Comparison of ENCODE assay signal across 9 cellular contexts in the genomic region with DNA sequence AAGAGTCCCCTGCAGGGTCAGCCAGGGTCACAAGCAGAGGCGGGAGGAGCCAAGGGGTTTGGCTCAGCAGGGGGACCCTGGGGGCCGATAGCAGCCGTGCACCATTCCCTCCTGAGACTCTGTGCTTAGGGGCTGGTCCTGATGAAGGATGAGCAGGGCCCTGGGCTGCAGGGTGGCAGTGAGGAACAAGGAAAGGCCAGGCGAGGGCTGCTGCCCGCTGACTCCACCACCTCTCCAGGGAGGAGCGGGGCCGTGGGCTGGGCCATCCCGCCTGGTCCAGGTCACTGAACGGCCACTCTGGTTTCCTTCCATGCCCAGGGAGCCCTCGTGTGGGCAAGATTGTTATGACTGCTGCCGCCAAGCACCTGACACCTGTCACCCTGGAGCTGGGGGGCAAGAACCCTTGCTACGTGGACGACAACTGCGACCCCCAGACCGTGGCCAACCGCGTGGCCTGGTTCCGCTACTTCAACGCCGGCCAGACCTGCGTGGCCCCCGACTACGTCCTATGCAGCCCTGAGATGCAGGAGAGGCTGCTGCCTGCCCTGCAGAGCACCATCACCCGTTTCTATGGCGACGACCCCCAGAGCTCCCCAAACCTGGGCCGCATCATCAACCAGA. TPM values are rescaled to one million over a fixed set of nuclear protein-coding genes. Genes with fewer than 3 reads are reported as not detected.
DNase-seq lines count a peak whose midpoint lies in the region; ATAC-seq and TF ChIP-seq lines count a peak whose summit lies in the region.
"Had no signal": no experiment of that assay in that cellular context is flagged by ENCODE, and none has a peak within 500 bp of the region (broad histone marks: within the 10 kb centered on the region; RNA-seq: fewer than 3 reads in every experiment).

No MANE protein-coding gene starts in this region.

- no peak overlapping the region for H2AFZ ChIP-seq in mammary epithelial cell (ENCODE audit: low read depth, low read length)

- no peak overlapping the region for H3K9ac ChIP-seq in mammary epithelial cell (ENCODE audit: insufficient read depth, low read length)

- H3K4me1 Mint-ChIP-seq in glutamatergic neuron (ENCODE audit: low read depth, unreplicated experiment): peaks cover 8% of the 10 kb centered on the region
- H3K4me1 Mint-ChIP-seq in activated T-cell treated with anti-CD3 and anti-CD28 coated beads, Interleukin-2, amount 50 U/mL, for 24 hours (ENCODE audit: low read depth): no peaks in the 10 kb centered on the region
- no peaks in the 10 kb centered on the region for H3K4me1 Mint-ChIP-seq in activated naive CD4-positive, alpha-beta T cell treated with anti-CD3 and anti-CD28 coated beads for 36 hours (ENCODE audit: low read depth)

- H3K9me3 Mint-ChIP-seq in glutamatergic neuron (ENCODE audit: unreplicated experiment): peaks cover 9% of the 10 kb centered on the region
- no peaks in the 10 kb centered on the region for H3K9me3 Mint-ChIP-seq in activated T-cell treated with anti-CD3 and anti-CD28 coated beads, Interleukin-2, amount 50 U/mL, for 24 hours
- H3K9me3 Mint-ChIP-seq in activated naive CD4-positive, alpha-beta T cell treated with anti-CD3 and anti-CD28 coated beads for 36 hours: peaks cover 7% of the 10 kb centered on the region

- no peaks in the 10 kb centered on the region for H4K20me1 ChIP-seq in mammary epithelial cell (ENCODE audit: insufficient read depth, low read length)

- no peaks in the 10 kb centered on the region for H3K9me3 ChIP-seq in mammary epithelial cell (replicated peaks; ENCODE audit: insufficient read depth, low read length)
- no peaks in the 10 kb centered on the region for H3K9me3 ChIP-seq in lower lobe of right lung

- 48% methylated on average over 12 of the region's 27 CpGs for WGBS in mammary epithelial cell (ENCODE audit: low coverage, missing lambda C conversion rate)

- DNase-seq in Caki2 (ENCODE audit: low read depth): peak; percentile 63
- no peak for DNase-seq in LNCaP clone FGC (ENCODE audit: low read depth)
- no peak for DNase-seq in mammary epithelial cell
- peak; percentile 71 for DNase-seq in lower lobe of right lung
- DNase-seq in glutamatergic neuron: no peak
- DNase-seq in activated T-cell treated with anti-CD3 and anti-CD28 coated beads, Interleukin-2, amount 50 U/mL, for 24 hours: no peak
- DNase-seq in activated naive CD4-positive, alpha-beta T cell treated with anti-CD3 and anti-CD28 coated beads for 36 hours: no peak
- DNase-seq: NCI-H187 treated with DMSO at 0.1 percent for 48 hours had no signal

- H3K36me3 Mint-ChIP-seq in glutamatergic neuron (ENCODE audit: unreplicated experiment): peaks cover 10% of the 10 kb centered on the region
- peaks cover 13% of the 10 kb centered on the region for H3K36me3 Mint-ChIP-seq in activated T-cell treated with anti-CD3 and anti-CD28 coated beads, Interleukin-2, amount 50 U/mL, for 24 hours (ENCODE audit: low read depth)
- peaks cover 8% of the 10 kb centered on the region for H3K36me3 Mint-ChIP-seq in activated naive CD4-positive, alpha-beta T cell treated with anti-CD3 and anti-CD28 coated beads for 36 hours (ENCODE audit: low read depth)

- in situ Hi-C loops in Caki2 (cut with HindIII; ENCODE audit: low pct_unique_long_range_greater_than_20kb, low sequenced_read_pairs) (no loop called here), mammary epithelial cell (cut with MboI; ENCODE audit: low sequenced_read_pairs in 2 of 2) (no loop called here)

- intact Hi-C loops in mammary epithelial cell (cut with micrococcal nuclease) (loop anchor here (1.0 to 2.0 kb wide), 2 partner anchors 12 to 16 kb away; partner anchors contain the start of gene UNC93B1), lower lobe of right lung (cut with DNase I) (no loop called here)
- intact Hi-C loops in activated naive CD4-positive, alpha-beta T cell treated with anti-CD3 and anti-CD28 coated beads for 36 hours (cut with micrococcal nuclease): no loop called here

- H3K27ac Mint-ChIP-seq in glutamatergic neuron (ENCODE audit: unreplicated experiment): no peak overlapping the region
- no peak overlapping the region for H3K27ac Mint-ChIP-seq in activated T-cell treated with anti-CD3 and anti-CD28 coated beads, Interleukin-2, amount 50 U/mL, for 24 hours
- no peak overlapping the region for H3K27ac Mint-ChIP-seq in activated naive CD4-positive, alpha-beta T cell treated with anti-CD3 and anti-CD28 coated beads for 36 hours

- H3K4me1 ChIP-seq in mammary epithelial cell (ENCODE audit: insufficient read depth, low read length) (peaks cover 12% of the 10 kb centered on the region), lower lobe of right lung (peaks cover 24% of the 10 kb centered on the region)

- TF ChIP-seq CTCF in LNCaP clone FGC (IDR thresholded peaks at IDR 0.05; ENCODE audit: control insufficient read depth, extremely low read depth, insufficient read depth): peak; percentile 67
- peak; percentile 29 to 62 for TF ChIP-seq CTCF in mammary epithelial cell (conservative IDR thresholded peaks at IDR 0.05 in 1 of 2, IDR thresholded peaks at IDR 0.05 in 1 of 2; ENCODE audit: extremely low read depth in 1 of 2, insufficient read depth in 1 of 2, low read depth in 1 of 2, low read length in 2 of 2)
- TF ChIP-seq CTCF in lower lobe of right lung (IDR thresholded peaks at IDR 0.05): peak; percentile 25
- TF ChIP-seq CTCF in glutamatergic neuron (IDR thresholded peaks at IDR 0.05; ENCODE audit: partially characterized antibody, unreplicated experiment): no peak

- H3K27me3 Mint-ChIP-seq in glutamatergic neuron (ENCODE audit: unreplicated experiment): peaks cover 4% of the 10 kb centered on the region
- H3K27me3 Mint-ChIP-seq in activated T-cell treated with anti-CD3 and anti-CD28 coated beads, Interleukin-2, amount 50 U/mL, for 24 hours: no peaks in the 10 kb centered on the region
- H3K27me3 Mint-ChIP-seq in activated naive CD4-positive, alpha-beta T cell treated with anti-CD3 and anti-CD28 coated beads for 36 hours (ENCODE audit: low read depth): no peaks in the 10 kb centered on the region

- H3K27ac ChIP-seq in mammary epithelial cell (ENCODE audit: insufficient read depth, low read depth, low read length) (no peak overlapping the region), lower lobe of right lung (no peak overlapping the region)

- CTCF ChIA-PET in mammary epithelial cell (lab: Charles Lee; ENCODE audit: low non-redundant PET): interaction anchor here (0.5 to 0.6 kb wide), 2 partner anchors 12 to 28 kb away, joined by 4 to 7 read pairs; no protein-coding TSS in a partner anchor
- CTCF ChIA-PET in activated naive CD4-positive, alpha-beta T cell treated with anti-CD3 and anti-CD28 coated beads for 36 hours (lab: Charles Lee): no interaction called here

- H3K4me3 Mint-ChIP-seq in glutamatergic neuron (ENCODE audit: unreplicated experiment): no peak overlapping the region
- H3K4me3 Mint-ChIP-seq in activated T-cell treated with anti-CD3 and anti-CD28 coated beads, Interleukin-2, amount 50 U/mL, for 24 hours: no peak overlapping the region
- no peak overlapping the region for H3K4me3 Mint-ChIP-seq in activated naive CD4-positive, alpha-beta T cell treated with anti-CD3 and anti-CD28 coated beads for 36 hours

- no TSS peak for BruUV-seq in mammary epithelial cell (replicated peaks; lab: Mats Ljungman, UMichigan)

- H3K79me2 ChIP-seq in mammary epithelial cell (ENCODE audit: insufficient read depth, low read length): no peaks in the 10 kb centered on the region

- H3K4me3 ChIP-seq in LNCaP clone FGC (ENCODE audit: low read depth, low read length) (no peak overlapping the region), mammary epithelial cell (replicated peaks in 1 of 3; ENCODE audit: insufficient read depth in 1 of 3, low read depth in 2 of 3, low read length in 3 of 3) (no peak overlapping the region), lower lobe of right lung (no peak overlapping the region)

- dilution Hi-C loops in mammary epithelial cell (cut with HindIII; ENCODE audit: low sequenced_read_pairs): no loop called here

- no peaks in the 10 kb centered on the region for H3K36me3 ChIP-seq in mammary epithelial cell (ENCODE audit: insufficient read depth, low read length)
- H3K36me3 ChIP-seq in lower lobe of right lung: peaks cover 58% of the 10 kb centered on the region

- ATAC-seq in lower lobe of right lung (peak; percentile 68 to 72), HG03175 (IDR thresholded peaks at IDR 0.05; ENCODE audit: unreplicated experiment) (no peak)

- H3K4me2 ChIP-seq in mammary epithelial cell (ENCODE audit: insufficient read depth, low read depth, low read length): no peak overlapping the region

- H3K27me3 ChIP-seq in mammary epithelial cell (ENCODE audit: insufficient read depth, low read length) (no peaks in the 10 kb centered on the region), lower lobe of right lung (ENCODE audit: low read depth) (no peaks in the 10 kb centered on the region)

RNA-seq across cellular contexts. Expression of gene NDUFS8, which starts 9.2 kb away (rescaled TPM):
- 129 and 207 TPM in 2 replicates for total RNA-seq in Caki2 (2014; rRNA removed; shearing (Covaris generic); ENCODE audit: low replicate concordance)
- total RNA-seq in mammary epithelial cell: 100 to 1,000 TPM in 1 of 2 donors, 10 to 100 TPM in 1; 74.7 to 144 TPM
- polyA plus RNA-seq in mammary epithelial cell: 106 TPM
- 171 TPM for polyA minus RNA-seq in mammary epithelial cell
- 95.5 TPM for total RNA-seq in lower lobe of right lung
- total RNA-seq in glutamatergic neuron (ENCODE audit: unreplicated experiment): 136 TPM
- 100 to 1,000 TPM; 142 to 162 TPM for total RNA-seq in activated naive CD4-positive, alpha-beta T cell treated with anti-CD3 and anti-CD28 coated beads for 36 hours

RNA-seq across cellular contexts. Expression of gene ALDH3B1, which starts 11.2 kb away (rescaled TPM):
- total RNA-seq in Caki2 (2014; rRNA removed; shearing (Covaris generic); ENCODE audit: low replicate concordance): 77.5 and 85.5 TPM in 2 replicates
- total RNA-seq in mammary epithelial cell (10 to 100 TPM; 10.6 to 20.8 TPM), lower lobe of right lung (104 TPM), glutamatergic neuron (ENCODE audit: unreplicated experiment) (0.22 TPM)
- polyA plus RNA-seq in mammary epithelial cell: 8.7 TPM
- 2.8 TPM for polyA minus RNA-seq in mammary epithelial cell
- not detected for total RNA-seq in activated naive CD4-positive, alpha-beta T cell treated with anti-CD3 and anti-CD28 coated beads for 36 hours

RNA-seq across cellular contexts. Expression of gene UNC93B1, which starts 17.4 kb away (rescaled TPM):
- total RNA-seq in Caki2 (2014; rRNA removed; shearing (Covaris generic); ENCODE audit: low replicate concordance): 44.3 and 60.6 TPM in 2 replicates
- 10 to 100 TPM; 20.7 to 22.0 TPM for total RNA-seq in mammary epithelial cell
- polyA plus RNA-seq in mammary epithelial cell: 24.5 TPM
- polyA minus RNA-seq in mammary epithelial cell: 30.1 TPM
- 121 TPM for total RNA-seq in lower lobe of right lung
- 0.86 TPM for total RNA-seq in glutamatergic neuron (ENCODE audit: unreplicated experiment)
- 10 to 100 TPM; 18.4 to 19.0 TPM for total RNA-seq in activated naive CD4-positive, alpha-beta T cell treated with anti-CD3 and anti-CD28 coated beads for 36 hours

RNA-seq across cellular contexts. Expression of gene TCIRG1, which starts 17.5 kb away (rescaled TPM):
- total RNA-seq in Caki2 (2014; rRNA removed; shearing (Covaris generic); ENCODE audit: low replicate concordance): 23.9 and 24.0 TPM in 2 replicates
- total RNA-seq in mammary epithelial cell (10 to 100 TPM in 1 of 2 donors, 1 to 10 TPM in 1; 5.0 to 38.9 TPM), lower lobe of right lung (276 TPM), glutamatergic neuron (ENCODE audit: unreplicated experiment) (47.2 TPM)
- polyA plus RNA-seq in mammary epithelial cell: 28.6 TPM
- polyA minus RNA-seq in mammary epithelial cell: 23.8 TPM
- total RNA-seq in activated naive CD4-positive, alpha-beta T cell treated with anti-CD3 and anti-CD28 coated beads for 36 hours: 100 to 1,000 TPM; 137 to 141 TPM

Comparison
In these comparisons a context has a peak if more than half of its experiments do, and no peak if none do; other contexts are left out.
1. DNase-seq: peak in Caki2 (single experiment) and lower lobe of right lung (single experiment); none in LNCaP clone FGC (single experiment), mammary epithelial cell (single experiment), glutamatergic neuron (single experiment), activated T-cell treated with anti-CD3 and anti-CD28 coated beads, Interleukin-2, amount 50 U/mL, for 24 hours (single experiment) and activated naive CD4-positive, alpha-beta T cell treated with anti-CD3 and anti-CD28 coated beads for 36 hours (single experiment).
2. RNA of gene UNC93B1, which starts 17.4 kb away (total RNA-seq): 121 TPM in lower lobe of right lung (single experiment), 44.3 to 60.6 TPM in Caki2, 20.7 to 22.0 TPM in mammary epithelial cell and 18.4 to 19.0 TPM in activated naive CD4-positive, alpha-beta T cell treated with anti-CD3 and anti-CD28 coated beads for 36 hours; 0.86 TPM in glutamatergic neuron (single experiment); every median in the first group is over 10 times any median in the second.